ENCODE assay signal across 8 cellular contexts in genomic region chr18:34659579-34660517, GRCh38. TPM values are rescaled to one million over a fixed set of nuclear protein-coding genes. Genes with fewer than 3 reads are reported as not detected.
A peak's percentile ranks its signal among the peaks of the same experiment; 100 is the strongest.
DNase-seq lines count a peak whose midpoint lies in the region; ATAC-seq and TF ChIP-seq lines count a peak whose summit lies in the region.

No MANE protein-coding gene starts in this region.

- peak in 1 of 4 donors; percentile 77 for TF ChIP-seq EP300 in sigmoid colon (IDR thresholded peaks at IDR 0.05)

- intact Hi-C loops in sigmoid colon (cut with DNase I), result loop anchor here (2.0 to 5.0 kb wide), 5 partner anchors 47 to 168 kb away; no protein-coding TSS in a partner anchor

- H3K27ac ChIP-seq in iPS-18a (ENCODE audit: low read length), result peak overlapping the region; percentile 99
- peak overlapping the region; percentile 73 to 82 (median 78) for H3K27ac ChIP-seq in sigmoid colon

- no peaks in the 10 kb centered on the region for H3K27me3 ChIP-seq in iPS-18a (ENCODE audit: control insufficient read depth, insufficient read depth, low read length)
- H3K27me3 ChIP-seq in sigmoid colon, result no peaks in the 10 kb centered on the region

- H3K36me3 ChIP-seq in iPS-18a (ENCODE audit: control insufficient read depth, low read depth, low read length) (no peaks in the 10 kb centered on the region), sigmoid colon (no peaks in the 10 kb centered on the region)

- peaks cover 69% of the 10 kb centered on the region for H3K4me1 ChIP-seq in iPS-18a (ENCODE audit: control insufficient read depth, low read depth, low read length)
- peaks cover 0 to 40% (median 28%) of the 10 kb centered on the region in 4 donors for H3K4me1 ChIP-seq in sigmoid colon

- no peak for TF ChIP-seq CTCF in sigmoid colon (IDR thresholded peaks at IDR 0.05)

- 22 to 31% methylated on average over 8 of the region's 8 CpGs for WGBS in sigmoid colon, 2 donors

- ATAC-seq in HG02763 (IDR thresholded peaks at IDR 0.05; ENCODE audit: unreplicated experiment), result no peak
- ATAC-seq in GM19463 (IDR thresholded peaks at IDR 0.05; ENCODE audit: unreplicated experiment), result no peak

- TF ChIP-seq POLR2A in sigmoid colon (IDR thresholded peaks at IDR 0.05), result no peak

- in situ Hi-C loops in T47D (cut with HindIII; ENCODE audit: low pct_unique_long_range_greater_than_20kb, low sequenced_read_pairs), result no loop called here

- DNase-seq in H4 (ENCODE audit: low spot score) (peak; percentile 95), NCI-H2227 (lab: John Stamatoyannopoulos, UW; ENCODE audit: unreplicated experiment) (peak; percentile 63), T47D (ENCODE audit: low read depth in 1 of 2, low spot score in 1 of 2) (peak; percentile 4 to 66), sigmoid colon (peak; percentile 94)
- no peak for DNase-seq in stimulated activated CD4-positive, alpha-beta T cell treated with anti-CD3 and anti-CD28 coated beads, Interleukin-2, amount 100 ng/mL, for 48 hours

- H3K4me3 ChIP-seq in iPS-18a (ENCODE audit: low read length), result peak overlapping the region; percentile 68
- H3K4me3 ChIP-seq in sigmoid colon, result no peak overlapping the region

- H3K9ac ChIP-seq in iPS-18a (ENCODE audit: low read length), result peak overlapping the region; percentile 86

- H3K9me3 ChIP-seq in iPS-18a (ENCODE audit: control insufficient read depth, low read depth, low read length), result no peaks in the 10 kb centered on the region
- no peaks in the 10 kb centered on the region for H3K9me3 ChIP-seq in sigmoid colon

RNA-seq across cellular contexts. Expression of gene DTNA, which starts 50.2 kb away (rescaled TPM):
- total RNA-seq in H4 (2014; rRNA removed; shearing (Covaris generic)), result 11.7 and 17.9 TPM in 2 replicates
- total RNA-seq in sigmoid colon, result 100 to 1,000 TPM in 2 of 4 donors, 10 to 100 TPM in 2; 71.9 to 140 (median 106) TPM
- 1 to 10 TPM; 1.4 to 5.4 (median 3.8) TPM for polyA plus RNA-seq in sigmoid colon

Comparison
In these comparisons a context has a peak if more than half of its experiments do, and no peak if none do; other contexts are left out.
1. DNase-seq: peak in H4 (single experiment), NCI-H2227 (single experiment), T47D (2 of 2) and sigmoid colon (single experiment); none in stimulated activated CD4-positive, alpha-beta T cell treated with anti-CD3 and anti-CD28 coated beads, Interleukin-2, amount 100 ng/mL, for 48 hours (0 of 2).